In genomic region chr3:114974387-114974786, GRCh38 we compare ENCODE assay signal across 13 cellular contexts.
DNase-seq lines count a peak whose midpoint lies in the region; ATAC-seq and TF ChIP-seq lines count a peak whose summit lies in the region.
"Had no signal": no experiment of that assay in that cellular context is flagged by ENCODE, and none has a peak within 500 bp of the region (broad histone marks: within the 10 kb centered on the region; RNA-seq: fewer than 3 reads in every experiment).

No MANE protein-coding gene starts in this region.

- no peaks in the 10 kb centered on the region for H3K36me3 ChIP-seq in GM06990 (ENCODE audit: control insufficient read depth, insufficient read depth, low read length)

- ATAC-seq in GM19023 (IDR thresholded peaks at IDR 0.05; ENCODE audit: unreplicated experiment): peak; percentile 84
- ATAC-seq in GM21723 (IDR thresholded peaks at IDR 0.05; ENCODE audit: unreplicated experiment): peak; percentile 90
- ATAC-seq in HG03135 (IDR thresholded peaks at IDR 0.05; ENCODE audit: unreplicated experiment): peak; percentile 86
- ATAC-seq: activated T-cell treated with anti-CD3 and anti-CD28 coated beads, Interleukin-2, amount 50 U/mL, for 4 hours; body of pancreas had no signal

- no peak for TF ChIP-seq CTCF in GM06990 (IDR thresholded peaks at IDR 0.05; ENCODE audit: insufficient read depth, low read length, poor library complexity, severe bottlenecking)

- no peak overlapping the region for H3K4me3 ChIP-seq in GM06990 (replicated peaks; ENCODE audit: low read depth, low read length)
- H3K4me3 ChIP-seq: body of pancreas, left ventricle myocardium inferior had no signal

- DNase-seq in GM06990 (ENCODE audit: extremely low read depth, insufficient read length): peak; percentile 1
- DNase-seq in NCI-H2196 (lab: John Stamatoyannopoulos, UW; ENCODE audit: unreplicated experiment): no peak
- no peak for DNase-seq in NCI-H187 (lab: John Stamatoyannopoulos, UW)
- no peak for DNase-seq in mesenteric fat pad (ENCODE audit: low spot score)
- DNase-seq in LoVo (ENCODE audit: low spot score): no peak
- DNase-seq: activated T-cell treated with anti-CD3 and anti-CD28 coated beads, Interleukin-2, amount 50 U/mL, for 4 hours; body of pancreas; left ventricle myocardium inferior; MM.1S; NCI-H446 treated with DMSO at 0.1 percent for 48 hours had no signal

- no peaks in the 10 kb centered on the region for H3K27me3 ChIP-seq in GM06990 (replicated peaks; ENCODE audit: control insufficient read depth, insufficient read depth, low read length)
- H3K27me3 ChIP-seq: body of pancreas had no signal
